ENCODE assay signal across 8 cellular contexts in genomic region chr19:13906525-13906904, GRCh38. TPM values are rescaled to one million over a fixed set of nuclear protein-coding genes. Genes with fewer than 3 reads are reported as not detected.
DNase-seq lines count a peak whose midpoint lies in the region; ATAC-seq and TF ChIP-seq lines count a peak whose summit lies in the region.

No MANE protein-coding gene starts in this region.

- H3K9me3 ChIP-seq in SJSA1 (replicated peaks) (no peaks in the 10 kb centered on the region), mucosa of rectum (ENCODE audit: control insufficient read depth in 2 of 2, low read length in 2 of 2) (no peaks in the 10 kb centered on the region)

- H3K27ac ChIP-seq in SJSA1, result no peak overlapping the region
- peak overlapping the region in 43 of 59 donors; percentile 21 to 92 (median 72) for H3K27ac ChIP-seq in dorsolateral prefrontal cortex
- peak overlapping the region; percentile 93 to 97 for H3K27ac ChIP-seq in mucosa of rectum (ENCODE audit: low read depth in 2 of 2, low read length in 2 of 2)

- H3K4me3 ChIP-seq in SJSA1, result peak overlapping the region; percentile 68
- H3K4me3 ChIP-seq in dorsolateral prefrontal cortex, result peak overlapping the region; percentile 60 to 100 (median 92)
- H3K4me3 ChIP-seq in mucosa of rectum (ENCODE audit: low read length in 2 of 2), result peak overlapping the region; percentile 73 to 96

- H3K9ac ChIP-seq in mucosa of rectum (ENCODE audit: low read depth in 1 of 2, low read length in 2 of 2), result peak overlapping the region; percentile 72 to 93

- ATAC-seq in HG02763 (IDR thresholded peaks at IDR 0.05; ENCODE audit: unreplicated experiment) (peak; percentile 10), GM19467 (IDR thresholded peaks at IDR 0.05; ENCODE audit: unreplicated experiment) (no peak)

- in situ Hi-C loops in KBM-7 (cut with MboI; ENCODE audit: low pct_unique_long_range_greater_than_20kb, low sequenced_read_pairs), result no loop called here

- intact Hi-C loops in dorsolateral prefrontal cortex (cut with DNase I), result loop anchor here in 1 of 2 donors (1.0 to 2.0 kb wide), 2 partner anchors 26 to 100 kb away; partner anchors contain the start of gene RFX1

- TF ChIP-seq CTCF in dorsolateral prefrontal cortex (IDR thresholded peaks at IDR 0.05 in 54 of 56, conservative IDR thresholded peaks at IDR 0.05 in 2 of 56; ENCODE audit: low read depth in 1 of 56, partially characterized antibody in 56 of 56), result no peak

- peak; percentile 62 for DNase-seq in D341Med (ENCODE audit: low spot score)
- no peak for DNase-seq in SJSA1 (ENCODE audit: low read depth in 1 of 2, low spot score in 2 of 2)
- DNase-seq in dorsolateral prefrontal cortex, result peak in 1 of 10 donors; percentile 10
- DNase-seq in NK-92 (lab: John Stamatoyannopoulos, UW; ENCODE audit: unreplicated experiment), result no peak
- no peak for DNase-seq in KBM-7

- peaks cover 4% of the 10 kb centered on the region; the same call in 1 of the 2 replicates for H3K36me3 ChIP-seq in SJSA1
- peaks cover 5 to 12% of the 10 kb centered on the region in 2 donors for H3K36me3 ChIP-seq in mucosa of rectum (ENCODE audit: control insufficient read depth in 2 of 2, insufficient read depth in 2 of 2, low read length in 2 of 2)

- H3K4me1 ChIP-seq in SJSA1 (replicated peaks) (peaks cover 14% of the 10 kb centered on the region), mucosa of rectum (ENCODE audit: control insufficient read depth in 2 of 2, insufficient read depth in 2 of 2, low read length in 2 of 2) (peaks cover 15 to 22% of the 10 kb centered on the region in 2 donors)

- H3K27me3 ChIP-seq in SJSA1 (replicated peaks), result no peaks in the 10 kb centered on the region
- no peaks in the 10 kb centered on the region for H3K27me3 ChIP-seq in dorsolateral prefrontal cortex
- no peaks in the 10 kb centered on the region for H3K27me3 ChIP-seq in mucosa of rectum (ENCODE audit: control insufficient read depth in 2 of 2, insufficient read depth in 2 of 2, low read length in 2 of 2)

RNA-seq across cellular contexts. Expression of gene CC2D1A, which starts 0.5 kb away (rescaled TPM):
- total RNA-seq in SJSA1 (2014; rRNA removed; shearing (Covaris generic)), result 12.3 and 18.3 TPM in 2 replicates
- 100 to 1,000 TPM in 8 of 120 experiments, 10 to 100 TPM in 112; 50.4 to 138 (median 75.1) TPM for total RNA-seq in dorsolateral prefrontal cortex

RNA-seq across cellular contexts. Expression of gene BRME1, which starts 0.6 kb away (rescaled TPM):
- total RNA-seq in SJSA1 (2014; rRNA removed; shearing (Covaris generic)), result 0.21 TPM in 1 of 2 replicates, not detected in the other
- 10 to 100 TPM in 23 of 120 experiments, 1 to 10 TPM in 97; 2.8 to 13.5 (median 8.1) TPM for total RNA-seq in dorsolateral prefrontal cortex

RNA-seq across cellular contexts. Expression of gene NANOS3, which starts 29.6 kb away (rescaled TPM):
- 0.50 TPM in 1 of 2 replicates, not detected in the other for total RNA-seq in SJSA1 (2014; rRNA removed; shearing (Covaris generic))
- 10 to 100 TPM in 110 of 120 experiments, 1 to 10 TPM in 10; 4.1 to 33.8 (median 17.0) TPM for total RNA-seq in dorsolateral prefrontal cortex

RNA-seq across cellular contexts. Expression of gene PODNL1, which starts 31.7 kb away (rescaled TPM):
- total RNA-seq in SJSA1 (2014; rRNA removed; shearing (Covaris generic)), result 0.53 TPM in 1 of 2 replicates, not detected in the other
- 1 to 10 TPM in 109 of 120 experiments, under 1 TPM in 9, not detected in 2; 0.41 to 9.2 (median 2.3) TPM for total RNA-seq in dorsolateral prefrontal cortex

RNA-seq across cellular contexts. Expression of gene DCAF15, which starts 45.8 kb away (rescaled TPM):
- 28.2 and 29.1 TPM in 2 replicates for total RNA-seq in SJSA1 (2014; rRNA removed; shearing (Covaris generic))
- total RNA-seq in dorsolateral prefrontal cortex, result 10 to 100 TPM; 12.2 to 26.7 (median 17.6) TPM
